In the genomic region with DNA sequence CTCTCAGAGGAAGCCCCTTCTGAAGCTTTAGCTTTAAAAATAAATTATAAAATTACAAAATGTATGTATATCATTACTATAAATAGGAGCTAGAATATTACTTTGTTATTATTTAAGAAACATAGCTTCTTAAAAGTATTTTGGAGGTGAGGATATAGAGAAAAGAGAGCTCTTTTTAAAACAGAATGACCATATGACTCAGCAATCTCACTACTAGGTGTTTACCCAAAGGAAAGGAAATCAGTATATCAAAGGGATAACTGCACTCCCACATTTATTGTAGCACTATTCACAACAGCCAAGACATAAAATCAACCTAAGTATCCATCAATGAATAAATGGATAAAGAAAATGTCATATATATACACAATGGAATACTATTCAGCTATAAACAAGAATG, we compare ENCODE assay signal across 1 cellular context.
A peak's percentile ranks its signal among the peaks of the same experiment; 100 is the strongest.
TF ChIP-seq lines count a peak whose summit lies in the region.

No MANE protein-coding gene starts in this region.

TF ChIP-seq in IMR-90, 13 proteins besides CTCF, POLR2A, EP300 and RAD21:
- TF ChIP-seq NFE2L2 (IDR thresholded peaks at IDR 0.05; ENCODE audit: low read depth, low read length), result peak; percentile 50; the same call in 1 of the 2 replicates
- TF ChIP-seq MXI1 (IDR thresholded peaks at IDR 0.05; ENCODE audit: borderline replicate concordance, low read depth, low read length), result no peak
TF ChIP-seq in IMR-90: peak in this region for 1.
